8 cellular contexts compared by ENCODE assay signal in the genomic region with DNA sequence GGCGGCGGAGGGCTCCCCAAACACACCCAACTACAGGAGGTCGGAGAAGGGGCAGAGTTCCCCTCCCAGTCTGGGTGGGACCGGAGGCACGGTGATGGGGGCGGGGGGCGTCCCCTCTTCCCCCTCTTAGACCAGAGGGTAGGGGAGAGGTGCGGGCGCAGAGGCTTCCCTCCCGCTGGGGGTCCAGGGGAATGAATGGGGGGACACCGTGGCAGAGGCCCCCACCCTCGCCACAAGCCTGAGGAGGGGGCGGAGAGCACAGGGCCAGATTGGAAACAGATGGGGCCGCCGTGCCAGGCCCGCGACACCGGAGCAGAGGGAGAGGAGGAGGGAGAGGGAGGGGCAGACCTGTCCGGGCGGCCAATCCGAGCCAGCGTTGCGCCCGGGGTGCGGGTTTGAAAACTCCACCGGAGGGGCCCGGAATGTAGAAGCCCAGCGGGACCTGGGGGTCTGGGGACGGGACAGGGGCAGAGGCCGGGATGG. TPM values are rescaled to one million over a fixed set of nuclear protein-coding genes. Genes with fewer than 3 reads are reported as not detected.
DNase-seq lines count a peak whose midpoint lies in the region; ATAC-seq and TF ChIP-seq lines count a peak whose summit lies in the region.

No MANE protein-coding gene starts in this region.

- TF ChIP-seq CTCF in DOHH2 (IDR thresholded peaks at IDR 0.05; ENCODE audit: low read depth, low read length, poor library complexity, severe bottlenecking): no peak
- TF ChIP-seq CTCF in dorsolateral prefrontal cortex (IDR thresholded peaks at IDR 0.05 in 54 of 56, conservative IDR thresholded peaks at IDR 0.05 in 2 of 56; ENCODE audit: low read depth in 1 of 56, partially characterized antibody in 56 of 56): no peak
- no peak for TF ChIP-seq CTCF in vagina (IDR thresholded peaks at IDR 0.05)

- H3K36me3 ChIP-seq in DOHH2 (ENCODE audit: control insufficient read depth, low read length) (no peaks in the 10 kb centered on the region), vagina (no peaks in the 10 kb centered on the region)

- H3K4me3 Mint-ChIP-seq in memory B cell: peak overlapping the region; percentile 59

- H3K4me1 ChIP-seq in DOHH2 (ENCODE audit: control insufficient read depth, low read length): peaks cover 41% of the 10 kb centered on the region
- peaks cover 54% of the 10 kb centered on the region for H3K4me1 ChIP-seq in vagina

- intact Hi-C loops in dorsolateral prefrontal cortex (cut with DNase I) (loop anchor here (5.0 kb wide), 3 partner anchors 41 to 246 kb away; no protein-coding TSS in a partner anchor), vagina (cut with DNase I) (no loop called here)

- no peak for ATAC-seq in memory B cell (ENCODE audit: low read depth)
- ATAC-seq in GM19455 (IDR thresholded peaks at IDR 0.05; ENCODE audit: unreplicated experiment): no peak
- no peak for ATAC-seq in HG02852 (IDR thresholded peaks at IDR 0.05; ENCODE audit: unreplicated experiment)
- no peak for ATAC-seq in GM21447 (IDR thresholded peaks at IDR 0.05; ENCODE audit: unreplicated experiment)

- H3K27ac ChIP-seq in DOHH2 (ENCODE audit: low read depth, low read length) (no peak overlapping the region), dorsolateral prefrontal cortex (peak overlapping the region in 44 of 59 donors; percentile 7 to 99 (median 92)), vagina (peak overlapping the region; percentile 91)

- TF ChIP-seq POLR2A in vagina (IDR thresholded peaks at IDR 0.05): no peak

- H3K4me3 ChIP-seq in DOHH2 (ENCODE audit: low read length): peak overlapping the region; percentile 77
- H3K4me3 ChIP-seq in dorsolateral prefrontal cortex: peak overlapping the region; percentile 61 to 92 (median 82)
- H3K4me3 ChIP-seq in vagina: peak overlapping the region; percentile 73 to 86

- H3K4me1 Mint-ChIP-seq in memory B cell: peaks cover 14% of the 10 kb centered on the region

- H4K20me1 ChIP-seq in DOHH2 (ENCODE audit: control insufficient read depth, insufficient read depth, low read depth, low read length): 0 out of 2 replicates have a peak, but pooled peaks cover 5% of the 10 kb centered on the region

- peaks cover 4% of the 10 kb centered on the region for H3K9me3 Mint-ChIP-seq in memory B cell

- H3K4me2 ChIP-seq in DOHH2 (ENCODE audit: low read length): peak overlapping the region; percentile 67

- H3K79me2 ChIP-seq in DOHH2 (ENCODE audit: control insufficient read depth, low read length): peaks cover 31% of the 10 kb centered on the region

- H3K9me3 ChIP-seq in DOHH2 (ENCODE audit: control insufficient read depth, insufficient read depth, low read length): no peaks in the 10 kb centered on the region
- no peaks in the 10 kb centered on the region for H3K9me3 ChIP-seq in vagina

- DNase-seq in NCI-H2227 (lab: John Stamatoyannopoulos, UW; ENCODE audit: unreplicated experiment): peak; percentile 62
- DNase-seq in dorsolateral prefrontal cortex: peak in 4 of 10 donors; percentile 30 to 60 (median 36)
- DNase-seq in memory B cell (ENCODE audit: low spot score in 2 of 2): no peak
- DNase-seq in vagina (ENCODE audit: extremely low spot score in 2 of 2): no peak

- H3F3A ChIP-seq in DOHH2 (ENCODE audit: control insufficient read depth, insufficient read depth): no peaks in the 10 kb centered on the region

- H3K27me3 ChIP-seq in DOHH2 (ENCODE audit: control insufficient read depth, low read length) (no peaks in the 10 kb centered on the region), dorsolateral prefrontal cortex (no peaks in the 10 kb centered on the region), vagina (no peaks in the 10 kb centered on the region)

- H3K36me3 Mint-ChIP-seq in memory B cell: no peaks in the 10 kb centered on the region

- H3K27ac Mint-ChIP-seq in memory B cell: no peak overlapping the region

- H3K9me2 ChIP-seq in DOHH2 (replicated peaks; ENCODE audit: control insufficient read depth, low read length): no peaks in the 10 kb centered on the region

- peaks cover 24% of the 10 kb centered on the region for H3K27me3 Mint-ChIP-seq in memory B cell

RNA-seq across cellular contexts. Expression of a gene that starts 47.0 kb away (rescaled TPM):
- total RNA-seq in dorsolateral prefrontal cortex: 100 to 1,000 TPM; 163 to 282 (median 231) TPM
- total RNA-seq in vagina: 295 TPM
